ENCODE assay signal across 7 cellular contexts in the genomic region with DNA sequence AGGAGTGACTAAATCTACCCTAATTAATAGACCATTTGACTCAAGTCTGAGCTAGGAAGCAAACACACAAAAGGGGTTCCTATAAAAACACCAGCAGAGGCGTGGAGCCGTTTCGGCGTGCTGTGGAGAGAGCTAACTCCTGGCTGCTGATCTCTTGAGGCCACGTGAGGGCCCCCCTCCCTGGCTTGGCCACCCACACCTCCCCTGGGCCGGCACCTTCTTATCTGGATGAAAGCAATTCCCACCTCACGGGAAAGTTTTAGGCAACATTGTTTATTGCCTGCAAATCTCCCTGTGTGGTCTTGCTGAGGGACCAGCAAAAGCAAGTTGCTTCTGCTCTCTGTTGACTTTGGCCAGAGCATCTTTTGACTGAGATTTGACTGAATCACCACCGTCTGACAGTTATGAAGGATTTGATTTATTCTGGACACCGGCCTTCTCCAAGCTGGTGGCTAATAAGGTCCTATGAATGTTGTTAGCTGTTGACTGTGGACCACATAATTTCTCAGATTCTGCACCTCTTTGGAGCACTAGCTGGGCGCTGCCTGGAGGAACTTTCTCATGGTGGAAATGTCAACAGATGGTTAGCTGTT.
A peak's percentile ranks its signal among the peaks of the same experiment; 100 is the strongest.
DNase-seq lines count a peak whose midpoint lies in the region; ATAC-seq, FAIRE-seq and TF ChIP-seq lines count a peak whose summit lies in the region.
"Not testable (repeated sequence)": the region's sequence is repeated elsewhere in the genome, so short reads cannot be mapped to it uniquely, and the experiment has no call there.

No MANE protein-coding gene starts in this region.

- BruUV-seq in PC-3 (replicated peaks; lab: Mats Ljungman, UMichigan), result not testable (repeated sequence)

- not testable (repeated sequence) for H4K8ac ChIP-seq in mesendoderm (ENCODE audit: low read depth, low read length)

- not testable (repeated sequence) for H3K9me2 ChIP-seq in PC-3 (replicated peaks; ENCODE audit: low read length)

- H3K79me1 ChIP-seq in mesendoderm (ENCODE audit: low read length), result not testable (repeated sequence)

- not testable (repeated sequence) for H3K18ac ChIP-seq in mesendoderm (ENCODE audit: low read length)

- not testable (repeated sequence) for H3K79me2 ChIP-seq in PC-3 (ENCODE audit: low read length); astrocyte (ENCODE audit: insufficient read depth, low read length); mesendoderm (ENCODE audit: control insufficient read depth, insufficient read depth, low read length)

- not testable (repeated sequence) for H2BK5ac ChIP-seq in mesendoderm (ENCODE audit: low read length)

- H3K27me3 Mint-ChIP-seq in astrocyte (ENCODE audit: low read depth, unreplicated experiment), result peaks cover 17% of the 10 kb centered on the region

- H3F3A ChIP-seq in PC-3 (ENCODE audit: low read length, unreplicated experiment), result not testable (repeated sequence)

- H3K9ac ChIP-seq in PC-3 (ENCODE audit: low read length); astrocyte (ENCODE audit: low read length); mesendoderm (ENCODE audit: low read length): not testable (repeated sequence)

- H3K56ac ChIP-seq in mesendoderm (ENCODE audit: low read length), result not testable (repeated sequence)

- DNase-seq in EH (ENCODE audit: low read depth) (peak; percentile 35), astrocyte (ENCODE audit: low read depth) (peak; percentile 12), choroid plexus epithelial cell (ENCODE audit: low read depth) (peak; percentile 4), fibroblast of mammary gland (ENCODE audit: low read depth) (peak; percentile 23), mesendoderm (peak; percentile 43), stromal cell of bone marrow (ENCODE audit: low read depth) (peak; percentile 21)
- DNase-seq in PC-3, result not testable (repeated sequence)

- not testable (repeated sequence) for H3K4ac ChIP-seq in mesendoderm (ENCODE audit: low read depth, low read length)

- H3K23ac ChIP-seq in mesendoderm (ENCODE audit: low read length), result not testable (repeated sequence)

- H2BK120ac ChIP-seq in mesendoderm (ENCODE audit: low read depth, low read length), result not testable (repeated sequence)

- H3K4me1 ChIP-seq in PC-3 (ENCODE audit: insufficient read depth, low read length); astrocyte (ENCODE audit: insufficient read depth, low read length); mesendoderm (ENCODE audit: control insufficient read depth, low read depth, low read length): not testable (repeated sequence)

- H4K20me1 ChIP-seq in PC-3 (ENCODE audit: low read length); astrocyte (ENCODE audit: insufficient read depth, low read length): not testable (repeated sequence)

- H3K4me3 ChIP-seq in PC-3 (ENCODE audit: low read length); astrocyte (ENCODE audit: insufficient read depth, low read depth, low read length); choroid plexus epithelial cell (ENCODE audit: low read depth, low read length); fibroblast of mammary gland (ENCODE audit: control insufficient read depth, low read depth, low read length); mesendoderm (ENCODE audit: low read length): not testable (repeated sequence)

- FAIRE-seq in astrocyte (lab: Jason Lieb, UNC), result not testable (repeated sequence)

- not testable (repeated sequence) for H4K5ac ChIP-seq in mesendoderm (ENCODE audit: low read length)

- not testable (repeated sequence) for H3K36me3 ChIP-seq in PC-3 (ENCODE audit: low read depth, low read length); astrocyte (ENCODE audit: insufficient read depth, low read length); mesendoderm (ENCODE audit: control insufficient read depth, insufficient read depth, low read length)

- H3K36me3 Mint-ChIP-seq in astrocyte (ENCODE audit: low read depth, unreplicated experiment), result not testable (repeated sequence)

- H2AK5ac ChIP-seq in mesendoderm (ENCODE audit: low read length), result not testable (repeated sequence)

- POLR2A ChIA-PET in PC-3 (lab: Charles Lee; ENCODE audit: unreplicated experiment), result not testable (repeated sequence)

- H3K4me2 ChIP-seq in PC-3 (ENCODE audit: low read length); astrocyte (ENCODE audit: low read length); mesendoderm (ENCODE audit: low read length): not testable (repeated sequence)

- H3K27ac Mint-ChIP-seq in astrocyte (ENCODE audit: unreplicated experiment), result not testable (repeated sequence)

- H3K27ac ChIP-seq in PC-3 (ENCODE audit: low read length); astrocyte (ENCODE audit: low read depth, low read length); mesendoderm (ENCODE audit: low read depth, low read length): not testable (repeated sequence)

- H2BK15ac ChIP-seq in mesendoderm (replicated peaks; ENCODE audit: low read depth), result not testable (repeated sequence)

- not testable (repeated sequence) for H3K9me3 ChIP-seq in PC-3 (ENCODE audit: low read length); astrocyte (ENCODE audit: insufficient read depth, low read depth, low read length)

- not testable (repeated sequence) for H3K4me3 Mint-ChIP-seq in astrocyte (ENCODE audit: unreplicated experiment)

- CTCF ChIA-PET in PC-3 (lab: Charles Lee), result not testable (repeated sequence)

- not testable (repeated sequence) for H3K27me3 ChIP-seq in PC-3 (ENCODE audit: low read length); astrocyte (ENCODE audit: insufficient read depth, low read length); mesendoderm (ENCODE audit: insufficient read depth, low read length, poor library complexity)

- intact Hi-C loops in PC-3 (cut with micrococcal nuclease), result not testable (repeated sequence)

- not testable (repeated sequence) for H3K9me3 Mint-ChIP-seq in astrocyte (ENCODE audit: unreplicated experiment)

- not testable (repeated sequence) for TF ChIP-seq CTCF in PC-3 (conservative IDR thresholded peaks at IDR 0.05; ENCODE audit: low read depth, low read length); astrocyte (IDR thresholded peaks at IDR 0.05; ENCODE audit: insufficient read depth, low read depth, low read length); choroid plexus epithelial cell (conservative IDR thresholded peaks at IDR 0.05; ENCODE audit: low read depth, low read length); fibroblast of mammary gland (conservative IDR thresholded peaks at IDR 0.05; ENCODE audit: control insufficient read depth, insufficient read depth, low read depth, low read length)

- H3K4me1 Mint-ChIP-seq in astrocyte (ENCODE audit: low read depth, unreplicated experiment), result not testable (repeated sequence)

- WGBS in mesendoderm (ENCODE audit: extremely low coverage, insufficient coverage, low lambda C conversion rate), result no CpG with 5 or more reads among the region's 10 CpGs

- H2AFZ ChIP-seq in PC-3 (ENCODE audit: low read length); astrocyte (ENCODE audit: low read depth, low read length): not testable (repeated sequence)

- ATAC-seq in PC-3, result peak; percentile 32
